27 cellular contexts compared by ENCODE assay signal in genomic region chr2:100560431-100560830, GRCh38. TPM values are rescaled to one million over a fixed set of nuclear protein-coding genes. Genes with fewer than 3 reads are reported as not detected.
DNase-seq lines count a peak whose midpoint lies in the region; ATAC-seq lines count a peak whose summit lies in the region.
"Had no signal": no experiment of that assay in that cellular context is flagged by ENCODE, and none has a peak within 500 bp of the region (broad histone marks: within the 10 kb centered on the region; RNA-seq: fewer than 3 reads in every experiment).

No MANE protein-coding gene starts in this region.

- DNase-seq in activated naive CD4-positive, alpha-beta T cell treated with anti-CD3 and anti-CD28 coated beads for 36 hours = no peak
- DNase-seq in activated naive CD4-positive, alpha-beta T cell (lab: John Stamatoyannopoulos, UW) = no peak
- no peak for DNase-seq in T-helper 17 cell
- DNase-seq in central memory CD4-positive, alpha-beta T cell = no peak
- DNase-seq: activated effector memory CD4-positive, alpha-beta T cell treated with Interleukin-2 at 50 U/mL for 16 hours; Calu3; colonic mucosa; DMS79 treated with DMSO at 0.1 percent for 48 hours; effector memory CD4-positive, alpha-beta T cell; glutamatergic neuron; left lung; mesendoderm; MM.1S; NCI-H1417; NCI-H2081 treated with DMSO at 0.1 percent for 48 hours; NCI-H226; Peyer's patch; SHP77 treated with DMSO at 0.1 percent for 48 hours; stimulated activated CD4-positive, alpha-beta T cell treated with anti-CD3 and anti-CD28 coated beads, Interleukin-1b, Interleukin-23, amount 100 ng/mL, for 48 hours; stimulated activated CD8-positive, alpha-beta memory T cell treated with anti-CD3 and anti-CD28 coated beads, Interleukin-4, amount 100 ng/mL, for 48 hours; transverse colon had no signal

- peak overlapping the region; percentile 98 for H3K27ac Mint-ChIP-seq in activated naive CD4-positive, alpha-beta T cell treated with anti-CD3 and anti-CD28 coated beads for 36 hours
- H3K27ac Mint-ChIP-seq in T-helper 17 cell = peak overlapping the region; percentile 96
- peak overlapping the region; percentile 96 for H3K27ac Mint-ChIP-seq in dendritic cell treated with granulocyte-macrophage colony-stimulating factor and Interleukin-4, amounts not matched to agents 40 ng/mL and 50 ng/mL, for 4 days
- peak overlapping the region; percentile 99 for H3K27ac Mint-ChIP-seq in stimulated activated memory B cell treated with anti-CD40 and anti-IgM and Interleukin-4, amounts not matched to agents 10 μg/mL and 1 μg/mL and 100 μg/mL, for 72 hours

- H3K9me3 Mint-ChIP-seq in activated naive CD4-positive, alpha-beta T cell treated with anti-CD3 and anti-CD28 coated beads for 36 hours = no peaks in the 10 kb centered on the region
- H3K9me3 Mint-ChIP-seq in dendritic cell treated with granulocyte-macrophage colony-stimulating factor and Interleukin-4, amounts not matched to agents 40 ng/mL and 50 ng/mL, for 4 days = no peaks in the 10 kb centered on the region
- no peaks in the 10 kb centered on the region for H3K9me3 Mint-ChIP-seq in stimulated activated memory B cell treated with anti-CD40 and anti-IgM and Interleukin-4, amounts not matched to agents 10 μg/mL and 1 μg/mL and 100 μg/mL, for 72 hours

- ATAC-seq in T-helper 17 cell (no peak), GM21528 (IDR thresholded peaks at IDR 0.05; ENCODE audit: low FRiP score, unreplicated experiment) (no peak)
- no peak for ATAC-seq in stimulated activated memory B cell treated with anti-CD40 and anti-IgM and Interleukin-4, amounts not matched to agents 10 μg/mL and 1 μg/mL and 100 μg/mL, for 72 hours
- ATAC-seq: activated CD4-positive, CD25-positive, alpha-beta regulatory T cell treated with anti-CD3 and anti-CD28 coated beads, Interleukin-2, amount 50 U/mL, for 24 hours; left lung had no signal

- peaks cover 39% of the 10 kb centered on the region for H3K4me1 Mint-ChIP-seq in activated naive CD4-positive, alpha-beta T cell treated with anti-CD3 and anti-CD28 coated beads for 36 hours (ENCODE audit: low read depth)
- H3K4me1 Mint-ChIP-seq in T-helper 17 cell = peaks cover 36% of the 10 kb centered on the region
- peaks cover 55% of the 10 kb centered on the region for H3K4me1 Mint-ChIP-seq in dendritic cell treated with granulocyte-macrophage colony-stimulating factor and Interleukin-4, amounts not matched to agents 40 ng/mL and 50 ng/mL, for 4 days (ENCODE audit: low read depth)
- H3K4me1 Mint-ChIP-seq in stimulated activated memory B cell treated with anti-CD40 and anti-IgM and Interleukin-4, amounts not matched to agents 10 μg/mL and 1 μg/mL and 100 μg/mL, for 72 hours = peaks cover 19% of the 10 kb centered on the region

- no peaks in the 10 kb centered on the region for H3K9me3 ChIP-seq in T-helper 17 cell (ENCODE audit: control insufficient read depth, low read length, poor library complexity, severe bottlenecking)
- H3K9me3 ChIP-seq: BLaER1, breast epithelium, colonic mucosa, left lung, Peyer's patch, transverse colon had no signal

- no peaks in the 10 kb centered on the region for H3K36me3 Mint-ChIP-seq in activated naive CD4-positive, alpha-beta T cell treated with anti-CD3 and anti-CD28 coated beads for 36 hours (ENCODE audit: low read depth)
- H3K36me3 Mint-ChIP-seq in T-helper 17 cell (ENCODE audit: low read depth) = no peaks in the 10 kb centered on the region
- peaks cover 16% of the 10 kb centered on the region for H3K36me3 Mint-ChIP-seq in dendritic cell treated with granulocyte-macrophage colony-stimulating factor and Interleukin-4, amounts not matched to agents 40 ng/mL and 50 ng/mL, for 4 days (ENCODE audit: low read depth)
- no peaks in the 10 kb centered on the region for H3K36me3 Mint-ChIP-seq in stimulated activated memory B cell treated with anti-CD40 and anti-IgM and Interleukin-4, amounts not matched to agents 10 μg/mL and 1 μg/mL and 100 μg/mL, for 72 hours

- no peak overlapping the region for H3K4me3 Mint-ChIP-seq in activated naive CD4-positive, alpha-beta T cell treated with anti-CD3 and anti-CD28 coated beads for 36 hours
- H3K4me3 Mint-ChIP-seq in T-helper 17 cell = no peak overlapping the region
- H3K4me3 Mint-ChIP-seq in dendritic cell treated with granulocyte-macrophage colony-stimulating factor and Interleukin-4, amounts not matched to agents 40 ng/mL and 50 ng/mL, for 4 days = no peak overlapping the region
- H3K4me3 Mint-ChIP-seq in stimulated activated memory B cell treated with anti-CD40 and anti-IgM and Interleukin-4, amounts not matched to agents 10 μg/mL and 1 μg/mL and 100 μg/mL, for 72 hours = no peak overlapping the region

- intact Hi-C loops in activated naive CD4-positive, alpha-beta T cell treated with anti-CD3 and anti-CD28 coated beads for 36 hours (cut with micrococcal nuclease) = loop anchor here (5.0 kb wide), 2 partner anchors 92 to 257 kb away; no protein-coding TSS in a partner anchor
- intact Hi-C loops in dendritic cell treated with granulocyte-macrophage colony-stimulating factor and Interleukin-4, amounts not matched to agents 40 ng/mL and 50 ng/mL, for 4 days (cut with micrococcal nuclease) = loop anchor here (5.0 to 10.0 kb wide), 2 partner anchors 136 to 692 kb away; partner anchors contain the start of gene CNOT11

- no peaks in the 10 kb centered on the region for H3K27me3 Mint-ChIP-seq in activated naive CD4-positive, alpha-beta T cell treated with anti-CD3 and anti-CD28 coated beads for 36 hours (ENCODE audit: low read depth)
- H3K27me3 Mint-ChIP-seq in T-helper 17 cell = no peaks in the 10 kb centered on the region
- H3K27me3 Mint-ChIP-seq in dendritic cell treated with granulocyte-macrophage colony-stimulating factor and Interleukin-4, amounts not matched to agents 40 ng/mL and 50 ng/mL, for 4 days = no peaks in the 10 kb centered on the region
- H3K27me3 Mint-ChIP-seq in stimulated activated memory B cell treated with anti-CD40 and anti-IgM and Interleukin-4, amounts not matched to agents 10 μg/mL and 1 μg/mL and 100 μg/mL, for 72 hours = no peaks in the 10 kb centered on the region

- CTCF ChIA-PET in activated naive CD4-positive, alpha-beta T cell treated with anti-CD3 and anti-CD28 coated beads for 36 hours (lab: Charles Lee) = no interaction called here

RNA-seq across cellular contexts. Expression of gene PDCL3, which starts 2.4 kb away (rescaled TPM):
- 10 to 100 TPM; 42.2 to 42.8 TPM for total RNA-seq in activated naive CD4-positive, alpha-beta T cell treated with anti-CD3 and anti-CD28 coated beads for 36 hours
- total RNA-seq in T-helper 17 cell = 10 to 100 TPM; 24.6 to 25.7 TPM
